10 cellular contexts compared by ENCODE assay signal in genomic region chr3:194277547-194278091, GRCh38.
DNase-seq lines count a peak whose midpoint lies in the region; ATAC-seq and TF ChIP-seq lines count a peak whose summit lies in the region.
"Had no signal": no experiment of that assay in that cellular context is flagged by ENCODE, and none has a peak within 500 bp of the region (broad histone marks: within the 10 kb centered on the region; RNA-seq: fewer than 3 reads in every experiment).

No MANE protein-coding gene starts in this region.

- no peak overlapping the region for H3K4me3 ChIP-seq in esophagus (ENCODE audit: low read depth in 1 of 2, low read length in 2 of 2)
- peak overlapping the region in 1 of 2 donors; percentile 10 for H3K4me3 ChIP-seq in tibial artery

- H3K27me3 Mint-ChIP-seq in mesothelial cell of epicardium (ENCODE audit: low read depth) = no peaks in the 10 kb centered on the region

- peaks cover 64% of the 10 kb centered on the region for H3K4me1 Mint-ChIP-seq in mesothelial cell of epicardium

- WGBS in esophagus, 2 donors = 17 to 34% methylated on average over 11 of the region's 11 CpGs

- no peak overlapping the region for H3K4me3 Mint-ChIP-seq in mesothelial cell of epicardium

- no peaks in the 10 kb centered on the region for H3K27me3 ChIP-seq in esophagus (ENCODE audit: control insufficient read depth in 1 of 2, insufficient read depth in 2 of 2, low read length in 2 of 2)
- H3K27me3 ChIP-seq in tibial artery = no peaks in the 10 kb centered on the region

- H3K4me1 ChIP-seq in esophagus (ENCODE audit: control insufficient read depth in 2 of 2, insufficient read depth in 2 of 2, low read length in 1 of 2) (peaks cover 2 to 15% of the 10 kb centered on the region in 2 donors), tibial artery (peaks cover 0 to 60% (median 50%) of the 10 kb centered on the region in 4 donors)

- H3K36me3 Mint-ChIP-seq in mesothelial cell of epicardium = no peaks in the 10 kb centered on the region

- no peaks in the 10 kb centered on the region for H3K9me3 Mint-ChIP-seq in mesothelial cell of epicardium

- no peak for ATAC-seq in GM18502 (IDR thresholded peaks at IDR 0.05; ENCODE audit: poor library complexity, unreplicated experiment)
- ATAC-seq in GM21529 (IDR thresholded peaks at IDR 0.05; ENCODE audit: unreplicated experiment) = no peak

- intact Hi-C loops in tibial artery (cut with DNase I; ENCODE audit: low total_unique reads) = no loop called here

- H3K27ac Mint-ChIP-seq in mesothelial cell of epicardium = peak overlapping the region; percentile 93

- H3K27ac ChIP-seq in esophagus (ENCODE audit: low read depth in 2 of 2, low read length in 1 of 2) (peak overlapping the region; percentile 77), tibial artery (peak overlapping the region; percentile 79 to 87)
- H3K27ac ChIP-seq: 22Rv1, epithelial cell of prostate had no signal

- H3K36me3 ChIP-seq in esophagus (ENCODE audit: control insufficient read depth in 2 of 2, insufficient read depth in 2 of 2, low read length in 1 of 2) (no peaks in the 10 kb centered on the region), tibial artery (no peaks in the 10 kb centered on the region)

- TF ChIP-seq CTCF in mesothelial cell of epicardium (IDR thresholded peaks at IDR 0.05; ENCODE audit: unreplicated experiment) (no peak), tibial artery (IDR thresholded peaks at IDR 0.05) (no peak)

- H3K9me3 ChIP-seq in esophagus (ENCODE audit: control insufficient read depth in 2 of 2, insufficient read depth in 1 of 2, low read depth in 1 of 2, low read length in 1 of 2) (no peaks in the 10 kb centered on the region), tibial artery (no peaks in the 10 kb centered on the region)

- peak; percentile 80 for DNase-seq in DMS 273 (lab: John Stamatoyannopoulos, UW; ENCODE audit: unreplicated experiment)
- DNase-seq in DMS 273 treated with DMSO at 0.1 percent for 48 hours (lab: John Stamatoyannopoulos, UW) = no peak
- peak in 1 of 2 experiments; percentile 15 for DNase-seq in mesothelial cell of epicardium (ENCODE audit: low spot score in 2 of 2, unreplicated experiment in 2 of 2)
- DNase-seq in tibial artery = peak; percentile 58 to 87
- no peak for DNase-seq in pons (ENCODE audit: low spot score)

Comparison
In these comparisons a context has a peak if more than half of its experiments do, and no peak if none do; other contexts are left out.
1. DNase-seq: peak in DMS 273 (single experiment) and tibial artery (2 of 2); none in DMS 273 treated with DMSO at 0.1 percent for 48 hours (single experiment) and pons (single experiment).